8 cellular contexts compared by ENCODE assay signal in the genomic region with DNA sequence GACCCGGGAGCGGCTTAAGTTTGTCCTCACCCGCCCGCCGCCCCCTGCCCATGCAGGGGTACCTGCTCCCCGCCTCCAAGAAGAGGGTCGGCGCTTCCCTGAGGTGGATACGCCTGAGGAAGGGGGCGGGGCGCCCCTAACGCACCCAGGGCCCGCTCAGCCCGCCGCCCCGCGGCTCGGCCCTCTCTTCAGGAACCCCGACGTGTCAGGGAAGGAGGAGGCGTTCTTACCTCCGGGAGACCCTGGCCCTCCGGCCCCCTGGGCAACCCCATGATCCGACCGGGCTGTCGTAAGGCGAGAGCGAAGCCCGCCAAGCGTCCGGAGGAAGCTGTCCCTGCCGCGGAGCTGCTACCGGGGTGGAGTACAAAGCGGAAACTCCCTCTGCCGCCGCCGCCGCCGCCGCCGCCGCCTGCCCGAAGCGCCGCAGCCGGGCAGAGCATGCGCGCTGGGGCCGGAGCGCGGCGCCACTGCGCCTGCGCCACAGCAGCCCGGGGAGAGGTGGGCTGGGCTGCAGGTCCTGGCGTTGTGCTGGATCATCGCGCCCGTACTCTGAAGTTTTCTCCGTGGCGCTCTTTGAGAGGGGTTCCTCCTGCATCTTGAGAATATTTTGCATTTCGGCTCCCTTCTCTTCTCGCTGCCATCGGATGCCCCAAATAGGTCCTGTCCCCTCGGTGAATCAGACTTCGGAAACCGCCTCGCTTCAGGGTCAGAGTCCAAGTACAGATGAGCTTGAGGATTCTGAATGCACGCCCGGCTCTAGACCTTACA. TPM values are rescaled to one million over a fixed set of nuclear protein-coding genes. Genes with fewer than 3 reads are reported as not detected.
DNase-seq lines count a peak whose midpoint lies in the region; ATAC-seq lines count a peak whose summit lies in the region.

A gene with protein sequence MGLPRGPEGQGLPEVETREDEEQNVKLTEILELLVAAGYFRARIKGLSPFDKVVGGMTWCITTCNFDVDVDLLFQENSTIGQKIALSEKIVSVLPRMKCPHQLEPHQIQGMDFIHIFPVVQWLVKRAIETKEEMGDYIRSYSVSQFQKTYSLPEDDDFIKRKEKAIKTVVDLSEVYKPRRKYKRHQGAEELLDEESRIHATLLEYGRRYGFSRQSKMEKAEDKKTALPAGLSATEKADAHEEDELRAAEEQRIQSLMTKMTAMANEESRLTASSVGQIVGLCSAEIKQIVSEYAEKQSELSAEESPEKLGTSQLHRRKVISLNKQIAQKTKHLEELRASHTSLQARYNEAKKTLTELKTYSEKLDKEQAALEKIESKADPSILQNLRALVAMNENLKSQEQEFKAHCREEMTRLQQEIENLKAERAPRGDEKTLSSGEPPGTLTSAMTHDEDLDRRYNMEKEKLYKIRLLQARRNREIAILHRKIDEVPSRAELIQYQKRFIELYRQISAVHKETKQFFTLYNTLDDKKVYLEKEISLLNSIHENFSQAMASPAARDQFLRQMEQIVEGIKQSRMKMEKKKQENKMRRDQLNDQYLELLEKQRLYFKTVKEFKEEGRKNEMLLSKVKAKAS (minus strand): TSS at position 347 of the 768 bp plus-strand sequence. CDS start 75 bp downstream, at position 272.

- peak; percentile 86 for ATAC-seq in GM19467 (IDR thresholded peaks at IDR 0.05; ENCODE audit: unreplicated experiment)
- peak; percentile 88 for ATAC-seq in effector memory CD8-positive, alpha-beta T cell (replicated peaks)

- H2BK120ac ChIP-seq in mesenchymal stem cell (ENCODE audit: low read depth, low read length), result peak within 1 kb of the TSS; percentile 66

- H2BK5ac ChIP-seq in mesenchymal stem cell (ENCODE audit: low read depth, low read length, poor library complexity, severe bottlenecking), result no peak within 1 kb of the TSS

- H3K4me3 ChIP-seq in mesenchymal stem cell (ENCODE audit: insufficient read depth in 1 of 2, low read depth in 1 of 2, low read length in 2 of 2), result peak within 1 kb of the TSS; percentile 98 to 99

- no peak within 1 kb of the TSS for H2AK5ac ChIP-seq in mesenchymal stem cell (ENCODE audit: low read length, severe bottlenecking)

- no peaks in the 10 kb centered on the region for H3K9me3 ChIP-seq in mesenchymal stem cell (ENCODE audit: control insufficient read depth, low read length)

- H3K4ac ChIP-seq in mesenchymal stem cell (ENCODE audit: low read depth in 1 of 2, low read length in 2 of 2), result peak within 1 kb of the TSS in 1 of 2 experiments; percentile 84

- peak within 1 kb of the TSS; percentile 94 to 96 for H3K18ac ChIP-seq in mesenchymal stem cell (ENCODE audit: low read depth in 1 of 2, low read length in 2 of 2)

- peaks cover 16% of the 10 kb centered on the region for H3K36me3 Mint-ChIP-seq in effector memory CD8-positive, alpha-beta T cell (ENCODE audit: insufficient read depth)

- peak within 1 kb of the TSS; percentile 97 for H2AFZ ChIP-seq in mesenchymal stem cell (ENCODE audit: low read depth, low read length)

- H3K27me3 ChIP-seq in mesenchymal stem cell (ENCODE audit: control insufficient read depth in 1 of 2, insufficient read depth in 1 of 2, low read length in 2 of 2), result no peaks in the 10 kb centered on the region

- H3K4me1 Mint-ChIP-seq in effector memory CD8-positive, alpha-beta T cell (ENCODE audit: low read depth in 2 of 2), result peaks cover 29 to 33% of the 10 kb centered on the region in 2 donors

- H4K8ac ChIP-seq in mesenchymal stem cell (ENCODE audit: low read length), result peak within 1 kb of the TSS; percentile 72

- H3K4me1 ChIP-seq in mesenchymal stem cell (ENCODE audit: control insufficient read depth, insufficient read depth, low read depth, low read length), result peaks cover 6% of the 10 kb centered on the region

- under 1% methylated on average over 66 of the region's 71 CpGs for WGBS in mesenchymal stem cell

- H3K36me3 ChIP-seq in mesenchymal stem cell (ENCODE audit: control insufficient read depth in 1 of 2, insufficient read depth in 2 of 2, low read depth in 1 of 2, low read length in 2 of 2), result no peaks in the 10 kb centered on the region

- peak within 1 kb of the TSS in 1 of 2 experiments; percentile 14 for H3K23ac ChIP-seq in mesenchymal stem cell (ENCODE audit: low read length in 2 of 2)

- peak within 1 kb of the TSS; percentile 93 for H3K9ac ChIP-seq in mesenchymal stem cell (ENCODE audit: low read length)

- peak within 1 kb of the TSS in 1 of 2 experiments; percentile 96 for H3K14ac ChIP-seq in mesenchymal stem cell (ENCODE audit: low read length in 2 of 2)

- peak within 1 kb of the TSS; percentile 41 for H4K91ac ChIP-seq in mesenchymal stem cell (ENCODE audit: low read length)

- H2BK15ac ChIP-seq in mesenchymal stem cell (ENCODE audit: low read depth, poor library complexity, severe bottlenecking), result peak within 1 kb of the TSS; percentile 87

- H3K27ac ChIP-seq in mesenchymal stem cell (ENCODE audit: low read length, poor library complexity, severe bottlenecking), result peak within 1 kb of the TSS; percentile 83

- H3K27ac Mint-ChIP-seq in effector memory CD8-positive, alpha-beta T cell, result peak within 1 kb of the TSS; percentile 92 to 94

- peak within 1 kb of the TSS; percentile 95 for H3K4me2 ChIP-seq in mesenchymal stem cell (ENCODE audit: low read length, poor library complexity, severe bottlenecking)

- peak within 1 kb of the TSS in 1 of 2 experiments; percentile 90 for H2BK12ac ChIP-seq in mesenchymal stem cell (ENCODE audit: low read length in 2 of 2)

- H3K4me3 Mint-ChIP-seq in effector memory CD8-positive, alpha-beta T cell, result peak within 1 kb of the TSS; percentile 87 to 92

- H3K79me1 ChIP-seq in mesenchymal stem cell (replicated peaks; ENCODE audit: low read length, poor library complexity, severe bottlenecking), result peaks cover 5% of the 10 kb centered on the region

- DNase-seq in CMK (ENCODE audit: low read depth) (peak; percentile 45), HPDE6-E6E7 (ENCODE audit: extremely low spot score) (peak; percentile 99), NOMO-1 (lab: John Stamatoyannopoulos, UW; ENCODE audit: unreplicated experiment in 2 of 2) (peak; percentile 71 to 89), mesenchymal stem cell (peak; percentile 79)
- peak; percentile 65 to 68 for DNase-seq in activated CD8-positive, alpha-beta memory T cell treated with anti-CD3 and anti-CD28 coated beads for 4 hours (ENCODE audit: low read depth in 2 of 2)
- peak; percentile 79 to 88 (median 83) for DNase-seq in effector memory CD8-positive, alpha-beta T cell
- peak; percentile 61 for DNase-seq in stimulated activated CD8-positive, alpha-beta memory T cell treated with anti-CD3 and anti-CD28 coated beads, Interleukin-12 subunit alpha, Interleukin-12 subunit beta, amount 100 ng/mL, for 24 hours (ENCODE audit: extremely low read depth)

- H3K9me3 Mint-ChIP-seq in effector memory CD8-positive, alpha-beta T cell, result no peaks in the 10 kb centered on the region

- H3K27me3 Mint-ChIP-seq in effector memory CD8-positive, alpha-beta T cell, result peaks cover 0 to 5% of the 10 kb centered on the region in 2 donors

RNA-seq across cellular contexts. Expression of the gene that starts here (rescaled TPM):
- polyA plus RNA-seq in mesenchymal stem cell (2013, experiment 1 of 2), result 13.9 TPM
- polyA plus RNA-seq in mesenchymal stem cell (2013, experiment 2 of 2), result 12.1 TPM

Comparison
In these comparisons a context has a peak if more than half of its experiments do, and no peak if none do; other contexts are left out.
1. Peak in every context shown above with its lines: DNase-seq, ATAC-seq, H3K4me3 ChIP-seq and H3K27ac ChIP-seq.
2. DNase-seq: peak in every context shown above with its lines; median percentile 99 in HPDE6-E6E7; 83 in effector memory CD8-positive, alpha-beta T cell; 80 in NOMO-1; 79 in mesenchymal stem cell; 66 in activated CD8-positive, alpha-beta memory T cell treated with anti-CD3 and anti-CD28 coated beads for 4 hours; 61 in stimulated activated CD8-positive, alpha-beta memory T cell treated with anti-CD3 and anti-CD28 coated beads, Interleukin-12 subunit alpha, Interleukin-12 subunit beta, amount 100 ng/mL, for 24 hours; 45 in CMK.